ENCODE assay signal across 8 cellular contexts in genomic region chr17:39462644-39463375, GRCh38. TPM values are rescaled to one million over a fixed set of nuclear protein-coding genes. Genes with fewer than 3 reads are reported as not detected.
DNase-seq lines count a peak whose midpoint lies in the region; ATAC-seq and TF ChIP-seq lines count a peak whose summit lies in the region.

No MANE protein-coding gene starts in this region.

- peaks cover 38% of the 10 kb centered on the region for H3K36me3 Mint-ChIP-seq in activated naive CD8-positive, alpha-beta T cell treated with anti-CD3 and anti-CD28 coated beads for 36 hours

- H3K27me3 Mint-ChIP-seq in activated naive CD8-positive, alpha-beta T cell treated with anti-CD3 and anti-CD28 coated beads for 36 hours: no peaks in the 10 kb centered on the region

- peak overlapping the region; percentile 93 for H3K27ac Mint-ChIP-seq in activated naive CD8-positive, alpha-beta T cell treated with anti-CD3 and anti-CD28 coated beads for 36 hours

- no peaks in the 10 kb centered on the region for H3K36me3 ChIP-seq in BJ (ENCODE audit: control insufficient read depth, insufficient read depth, low read length)
- peaks cover 9% of the 10 kb centered on the region for H3K36me3 ChIP-seq in HUES64 (ENCODE audit: insufficient read depth, low read length)
- H3K36me3 ChIP-seq in iPS-15b (ENCODE audit: control insufficient read depth, insufficient read depth, low read length): no peaks in the 10 kb centered on the region

- WGBS in HUES64: 5% methylated on average over 27 of the region's 27 CpGs

- 0 out of 2 replicates have a peak, but pooled peaks cover 11% of the 10 kb centered on the region for H3K4me1 ChIP-seq in HUES64 (ENCODE audit: insufficient read depth, low read length)
- peaks cover 4% of the 10 kb centered on the region for H3K4me1 ChIP-seq in iPS-15b (ENCODE audit: control insufficient read depth, insufficient read depth, low read length)

- TF ChIP-seq CTCF in BJ (IDR thresholded peaks at IDR 0.05; ENCODE audit: insufficient read depth, low read depth, low read length): no peak

- no peaks in the 10 kb centered on the region for H3K9me3 ChIP-seq in HUES64 (ENCODE audit: insufficient read depth, low read depth, low read length)
- H3K9me3 ChIP-seq in iPS-15b (ENCODE audit: control insufficient read depth, insufficient read depth, low read length): no peaks in the 10 kb centered on the region

- DNase-seq in BJ (ENCODE audit: low read depth) (no peak), skeletal muscle cell (ENCODE audit: low read depth) (no peak), NCI-H2029 (lab: John Stamatoyannopoulos, UW) (no peak), DMS114 treated with DMSO at 0.1 percent for 48 hours (lab: John Stamatoyannopoulos, UW; ENCODE audit: unreplicated experiment) (no peak)
- DNase-seq in activated naive CD8-positive, alpha-beta T cell treated with anti-CD3 and anti-CD28 coated beads for 36 hours: no peak

- H3K9me3 Mint-ChIP-seq in activated naive CD8-positive, alpha-beta T cell treated with anti-CD3 and anti-CD28 coated beads for 36 hours: no peaks in the 10 kb centered on the region

- peak overlapping the region; percentile 99 for H3K9ac ChIP-seq in HUES64 (ENCODE audit: low read depth, low read length)
- peak overlapping the region; percentile 63 for H3K9ac ChIP-seq in iPS-15b (ENCODE audit: low read depth, low read length)

- peak overlapping the region; percentile 87 for H3K4me3 Mint-ChIP-seq in activated naive CD8-positive, alpha-beta T cell treated with anti-CD3 and anti-CD28 coated beads for 36 hours

- CTCF ChIA-PET in BJ (lab: Yijun Ruan, JAX): interaction anchor here (0.6 to 1.8 kb wide), 5 partner anchors 16 to 775 kb away, joined by 3 to 7 read pairs (median 3); no protein-coding TSS in a partner anchor

- POLR2A ChIA-PET in BJ (lab: Charles Lee): no interaction called here

- H3K4me3 ChIP-seq in BJ (ENCODE audit: low read depth, low read length): peak overlapping the region; percentile 81
- peak overlapping the region; percentile 81 for H3K4me3 ChIP-seq in HUES64 (ENCODE audit: low read length)
- peak overlapping the region; percentile 77 for H3K4me3 ChIP-seq in iPS-15b (ENCODE audit: low read depth, low read length)
- H3K4me3 ChIP-seq in skeletal muscle cell (ENCODE audit: low read depth, low read length): peak overlapping the region; percentile 96

- H3K4me1 Mint-ChIP-seq in activated naive CD8-positive, alpha-beta T cell treated with anti-CD3 and anti-CD28 coated beads for 36 hours: peaks cover 36% of the 10 kb centered on the region

- no peak overlapping the region for H3K27ac ChIP-seq in HUES64 (ENCODE audit: low read depth, low read length)

- H3K27me3 ChIP-seq in BJ (ENCODE audit: control insufficient read depth, insufficient read depth, low read length) (no peaks in the 10 kb centered on the region), HUES64 (ENCODE audit: insufficient read depth, low read length) (no peaks in the 10 kb centered on the region), iPS-15b (ENCODE audit: control insufficient read depth, insufficient read depth, low read length) (no peaks in the 10 kb centered on the region)

- no peak for ATAC-seq in HG03025 (IDR thresholded peaks at IDR 0.05; ENCODE audit: low FRiP score, unreplicated experiment)

RNA-seq across cellular contexts. Expression of gene CDK12, which starts 1.5 kb away (rescaled TPM):
- 16.6 and 19.1 TPM in 2 replicates for polyA plus RNA-seq in BJ (2011; rRNA removed)
- polyA minus RNA-seq in BJ (2011; rRNA and poly(A)+ RNA removed): 37.7 and 41.9 TPM in 2 replicates
- 32.1 TPM for polyA plus RNA-seq in HUES64 (2013, experiment 1 of 2)
- 29.2 TPM for polyA plus RNA-seq in HUES64 (2013, experiment 2 of 2)
- total RNA-seq in activated naive CD8-positive, alpha-beta T cell treated with anti-CD3 and anti-CD28 coated beads for 36 hours: 10 to 100 TPM; 78.8 to 82.1 TPM

RNA-seq across cellular contexts. Expression of gene MED1, which starts 11.7 kb away (rescaled TPM):
- 22.9 and 33.3 TPM in 2 replicates for polyA plus RNA-seq in BJ (2011; rRNA removed)
- 22.9 and 23.5 TPM in 2 replicates for polyA minus RNA-seq in BJ (2011; rRNA and poly(A)+ RNA removed)
- 35.9 TPM for polyA plus RNA-seq in HUES64 (2013, experiment 1 of 2)
- 37.2 TPM for polyA plus RNA-seq in HUES64 (2013, experiment 2 of 2)
- 10 to 100 TPM; 78.4 to 83.1 TPM for total RNA-seq in activated naive CD8-positive, alpha-beta T cell treated with anti-CD3 and anti-CD28 coated beads for 36 hours
